In genomic region chr6:51846531-51846930, GRCh38 we compare ENCODE assay signal across 22 cellular contexts.
DNase-seq lines count a peak whose midpoint lies in the region; ATAC-seq and TF ChIP-seq lines count a peak whose summit lies in the region.
"Had no signal": no experiment of that assay in that cellular context is flagged by ENCODE, and none has a peak within 500 bp of the region (broad histone marks: within the 10 kb centered on the region; RNA-seq: fewer than 3 reads in every experiment).

No MANE protein-coding gene starts in this region.

- TF ChIP-seq CTCF in Calu3 (IDR thresholded peaks at IDR 0.05; ENCODE audit: unreplicated experiment) (no peak), MCF 10A (IDR thresholded peaks at IDR 0.05; ENCODE audit: unreplicated experiment) (no peak)

- peak overlapping the region; percentile 62 for H3K27ac ChIP-seq in HUES48 (ENCODE audit: low read depth, low read length)
- H3K27ac ChIP-seq in mesodermal cell (ENCODE audit: low read depth, low read length, severe bottlenecking) = peak overlapping the region; percentile 26
- H3K27ac ChIP-seq: A549; BLaER1 treated with 17β-estradiol and CSF1 and Interleukin-3, amounts not matched to agents 10 nM and 100 nM; GM23248 had no signal

- H3K36me3 ChIP-seq in HUES48 (ENCODE audit: control insufficient read depth, insufficient read depth, low read length) (no peaks in the 10 kb centered on the region), mesodermal cell (ENCODE audit: control insufficient read depth, insufficient read depth, low read length) (no peaks in the 10 kb centered on the region)
- H3K36me3 ChIP-seq: BE2C; BLaER1 treated with 17β-estradiol and CSF1 and Interleukin-3, amounts not matched to agents 10 nM and 100 nM had no signal

- no peak for DNase-seq in Calu3
- DNase-seq in T-helper 17 cell = no peak
- DNase-seq in DMS53 (lab: John Stamatoyannopoulos, UW) = no peak
- no peak for DNase-seq in MCF 10A (ENCODE audit: unreplicated experiment)
- DNase-seq: 8988T; ACHN; AML-193; BE2C; CD4-positive, alpha-beta T cell; CD8-positive, alpha-beta memory T cell; DND-41; GDM1; GM23248; H7; HCEC 1CT had no signal

- H3K36me3 Mint-ChIP-seq in Calu3 (ENCODE audit: insufficient read depth, unreplicated experiment) (no peaks in the 10 kb centered on the region), T-helper 17 cell (ENCODE audit: low read depth) (no peaks in the 10 kb centered on the region), MCF 10A (ENCODE audit: insufficient read depth, unreplicated experiment) (no peaks in the 10 kb centered on the region)
- H3K36me3 Mint-ChIP-seq: CD14-positive monocyte; CD8-positive, alpha-beta memory T cell had no signal

- H3K27ac Mint-ChIP-seq in Calu3 (ENCODE audit: unreplicated experiment) (peak overlapping the region; percentile 14), T-helper 17 cell (peak overlapping the region; percentile 29), MCF 10A (ENCODE audit: low read depth, unreplicated experiment) (no peak overlapping the region)
- H3K27ac Mint-ChIP-seq: CD14-positive monocyte; CD4-positive, alpha-beta T cell; CD8-positive, alpha-beta memory T cell had no signal

- H3K27me3 ChIP-seq in HUES48 (ENCODE audit: control insufficient read depth, insufficient read depth, low read length) = no peaks in the 10 kb centered on the region
- H3K27me3 ChIP-seq: BE2C; BLaER1 treated with 17β-estradiol and CSF1 and Interleukin-3, amounts not matched to agents 10 nM and 100 nM had no signal

- CTCF ChIA-PET in Calu3 (lab: Charles Lee) (interaction anchor here (0.7 kb wide), 1 partner anchor 1025 kb away, joined by 3 read pairs; no protein-coding TSS in a partner anchor), MCF 10A (lab: Yijun Ruan, JAX) (interaction anchor here (0.6 to 0.7 kb wide), 2 partner anchors 187 to 848 kb away, joined by 3 read pairs; no protein-coding TSS in a partner anchor)

- no peak for ATAC-seq in T-helper 17 cell
- no peak for ATAC-seq in HG03159 (IDR thresholded peaks at IDR 0.05; ENCODE audit: unreplicated experiment)
- ATAC-seq: A549, GM12878 had no signal

- H3K4me1 Mint-ChIP-seq in Calu3 (ENCODE audit: low read depth, unreplicated experiment) = no peaks in the 10 kb centered on the region
- H3K4me1 Mint-ChIP-seq in T-helper 17 cell = no peaks in the 10 kb centered on the region
- H3K4me1 Mint-ChIP-seq in MCF 10A (ENCODE audit: insufficient read depth, unreplicated experiment) = no peaks in the 10 kb centered on the region
- H3K4me1 Mint-ChIP-seq: CD14-positive monocyte; CD8-positive, alpha-beta memory T cell had no signal

- H3K4me1 ChIP-seq in HUES48 (ENCODE audit: control insufficient read depth, insufficient read depth, low read length) = peaks cover 20% of the 10 kb centered on the region; the same call in 1 of the 2 replicates
- H3K4me1 ChIP-seq in mesodermal cell (ENCODE audit: control insufficient read depth, insufficient read depth, low read length, poor library complexity, severe bottlenecking) = peaks cover 9% of the 10 kb centered on the region
- H3K4me1 ChIP-seq: A549 had no signal

- H3K27me3 Mint-ChIP-seq in Calu3 (ENCODE audit: unreplicated experiment) (no peaks in the 10 kb centered on the region), T-helper 17 cell (peaks cover 7% of the 10 kb centered on the region), MCF 10A (ENCODE audit: insufficient read depth, unreplicated experiment) (no peaks in the 10 kb centered on the region)
- H3K27me3 Mint-ChIP-seq: CD4-positive, alpha-beta T cell had no signal

- 53 to 64% methylated on average over 1 to 2 of the region's 2 CpGs for WGBS in mesodermal cell (ENCODE audit: insufficient coverage in 2 of 2), 2 experiments

- H3K4me3 ChIP-seq in HUES48 (ENCODE audit: low read depth, low read length) = no peak overlapping the region
- no peak overlapping the region for H3K4me3 ChIP-seq in mesodermal cell (ENCODE audit: extremely low read depth, insufficient read depth, low read length, poor library complexity, severe bottlenecking)
- H3K4me3 ChIP-seq: A549; BLaER1 treated with 17β-estradiol and CSF1 and Interleukin-3, amounts not matched to agents 10 nM and 100 nM; GM12878; GM23248 had no signal

- H3K9me3 Mint-ChIP-seq in Calu3 (ENCODE audit: low read depth, unreplicated experiment) (no peaks in the 10 kb centered on the region), MCF 10A (ENCODE audit: unreplicated experiment) (no peaks in the 10 kb centered on the region)
- H3K9me3 Mint-ChIP-seq: CD14-positive monocyte; CD4-positive, alpha-beta T cell had no signal

- no TSS peak for BruUV-seq in Calu3 (replicated peaks; lab: Mats Ljungman, UMichigan)
- no TSS peak for BruUV-seq in MCF 10A (replicated peaks; lab: Mats Ljungman, UMichigan)

- POLR2A ChIA-PET in MCF 10A (lab: Yijun Ruan, JAX) = no interaction called here

- H3K4me3 Mint-ChIP-seq in Calu3 (ENCODE audit: low read depth, unreplicated experiment) = no peak overlapping the region
- no peak overlapping the region for H3K4me3 Mint-ChIP-seq in T-helper 17 cell
- H3K4me3 Mint-ChIP-seq in MCF 10A (ENCODE audit: unreplicated experiment) = no peak overlapping the region
- H3K4me3 Mint-ChIP-seq: CD14-positive monocyte; CD4-positive, alpha-beta T cell; CD8-positive, alpha-beta memory T cell had no signal

- intact Hi-C loops in Calu3 (cut with micrococcal nuclease; ENCODE audit: unreplicated experiment) (no loop called here), MCF 10A (cut with micrococcal nuclease) (no loop called here)

- H3K9me3 ChIP-seq in HUES48 (ENCODE audit: control insufficient read depth, insufficient read depth, low read length) (no peaks in the 10 kb centered on the region), T-helper 17 cell (ENCODE audit: control insufficient read depth, low read length, poor library complexity, severe bottlenecking) (no peaks in the 10 kb centered on the region), mesodermal cell (ENCODE audit: control insufficient read depth, low read length) (peaks cover 3% of the 10 kb centered on the region)
- H3K9me3 ChIP-seq: A549; BE2C; BLaER1 treated with 17β-estradiol and CSF1 and Interleukin-3, amounts not matched to agents 10 nM and 100 nM had no signal

- H3K9ac ChIP-seq in HUES48 (ENCODE audit: low read depth, low read length) = no peak overlapping the region
- H3K9ac ChIP-seq: BLaER1 treated with 17β-estradiol and CSF1 and Interleukin-3, amounts not matched to agents 10 nM and 100 nM; GM23248 had no signal
